20 cellular contexts compared by ENCODE assay signal in genomic region chr14:59046746-59047145, GRCh38.
"Had no signal": no experiment of that assay in that cellular context is flagged by ENCODE, and none has a peak within 500 bp of the region (broad histone marks: within the 10 kb centered on the region; RNA-seq: fewer than 3 reads in every experiment).

No MANE protein-coding gene starts in this region.

- H3K4me3 ChIP-seq: dorsolateral prefrontal cortex, left ventricle myocardium inferior, right atrium auricular region, thoracic aorta, upper lobe of left lung had no signal

- H3K4me3 Mint-ChIP-seq: activated naive CD8-positive, alpha-beta T cell; T-helper 17 cell had no signal

- DNase-seq: activated CD4-positive, alpha-beta T cell treated with anti-CD3 and anti-CD28 coated beads for 1 hour; activated CD4-positive, alpha-beta T cell treated with anti-CD3 and anti-CD28 coated beads, Interleukin-2, amount 50 U/mL, for 4 hours; amniotic stem cell; brain microvascular endothelial cell; central memory CD4-positive, alpha-beta T cell; dorsolateral prefrontal cortex; foreskin melanocyte; hypothalamus; left ventricle myocardium inferior; mammary epithelial cell; midbrain; stimulated activated CD4-positive, alpha-beta T cell treated with anti-CD3 and anti-CD28 coated beads, Interleukin-2, amount 100 ng/mL, for 48 hours; T-helper 17 cell; upper lobe of left lung had no signal

- H3K4me1 ChIP-seq: left ventricle myocardium inferior, right atrium auricular region, upper lobe of left lung had no signal

- H3K36me3 ChIP-seq: brain microvascular endothelial cell, left ventricle myocardium inferior, right atrium auricular region, thoracic aorta, upper lobe of left lung had no signal

- H3K27ac ChIP-seq: brain microvascular endothelial cell, dorsolateral prefrontal cortex, epithelial cell of prostate, left ventricle myocardium inferior, right atrium auricular region, thoracic aorta, upper lobe of left lung, VCaP had no signal

- H3K27ac Mint-ChIP-seq: activated naive CD8-positive, alpha-beta T cell; progenitor cell of endocrine pancreas; T-helper 17 cell had no signal

- H3K9me3 ChIP-seq: left ventricle myocardium inferior, thoracic aorta, upper lobe of left lung had no signal

- H3K4me1 Mint-ChIP-seq: T-helper 17 cell had no signal

- H3K27me3 Mint-ChIP-seq: progenitor cell of endocrine pancreas had no signal

- H3K27me3 ChIP-seq: brain microvascular endothelial cell, right atrium auricular region, upper lobe of left lung had no signal

- H3K36me3 Mint-ChIP-seq: activated naive CD8-positive, alpha-beta T cell had no signal
